Comparison of ENCODE assay signal across 7 cellular contexts in the genomic region with DNA sequence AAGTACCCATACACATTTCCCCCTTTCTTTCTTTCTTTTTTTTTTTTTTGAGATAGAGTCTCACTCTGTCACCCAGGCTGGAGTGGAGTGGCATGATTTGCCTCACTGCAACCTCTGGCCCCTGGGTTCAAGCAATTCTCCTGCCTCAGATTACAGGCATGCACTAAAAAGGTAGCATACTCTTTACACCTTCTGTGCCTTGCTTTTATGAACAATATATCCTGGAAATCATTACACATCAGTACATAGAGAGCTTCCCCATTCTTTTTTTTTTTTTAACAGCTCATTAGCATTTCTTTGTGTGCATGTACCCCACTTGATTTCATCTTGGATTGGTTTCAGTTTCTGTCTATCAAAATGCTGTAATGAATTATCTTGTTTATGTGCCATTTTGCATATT.
"Had no signal": no experiment of that assay in that cellular context is flagged by ENCODE, and none has a peak within 500 bp of the region (broad histone marks: within the 10 kb centered on the region; RNA-seq: fewer than 3 reads in every experiment).

No MANE protein-coding gene starts in this region.

- H3K4me3 ChIP-seq: GM23248, HAP-1 had no signal

- H3K27ac ChIP-seq: GM23248, HL-60 had no signal

- H3K9me3 ChIP-seq: HAP-1 had no signal

- DNase-seq: GM23248, GOT3, H7, HFFc6 had no signal

- H3K4me1 ChIP-seq: HAP-1 had no signal

- H3K36me3 ChIP-seq: HAP-1 had no signal

- ATAC-seq: HCT116 had no signal
